In the genomic region with DNA sequence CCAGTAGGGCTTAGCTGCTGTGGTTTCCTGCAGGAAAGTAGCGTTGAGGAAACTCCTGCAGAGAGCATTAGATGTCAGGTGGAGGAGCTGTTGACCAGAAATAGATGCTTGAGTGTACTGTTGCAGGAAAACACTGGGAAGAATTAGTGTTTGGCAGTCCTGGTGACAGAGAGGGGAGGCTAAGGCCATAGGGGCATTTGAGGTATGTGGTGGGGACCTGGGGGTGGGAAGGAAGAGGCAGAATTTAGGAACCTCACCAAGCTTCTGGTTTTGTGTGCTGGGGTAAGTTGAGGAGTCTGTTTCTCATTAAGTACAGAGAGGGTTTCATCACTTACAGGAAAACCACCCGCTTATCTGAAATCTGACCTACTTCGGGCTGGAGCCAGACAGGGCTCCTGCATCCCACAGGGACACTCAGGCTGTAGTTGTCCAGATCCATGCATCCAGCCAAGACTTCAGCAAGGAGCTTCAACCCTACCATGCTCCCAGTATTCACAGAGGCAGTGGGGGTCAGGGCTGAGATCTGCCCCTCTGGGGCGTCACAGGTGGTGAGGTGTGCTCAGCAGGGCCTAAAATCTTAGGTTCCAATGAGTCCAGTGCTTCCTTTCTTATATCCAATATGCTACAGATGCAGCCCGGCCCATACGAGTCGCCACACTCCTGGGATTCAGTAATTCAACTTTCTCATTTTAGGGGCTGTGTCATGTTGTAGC, we compare ENCODE assay signal across 11 cellular contexts. TPM values are rescaled to one million over a fixed set of nuclear protein-coding genes. Genes with fewer than 3 reads are reported as not detected.
DNase-seq lines count a peak whose midpoint lies in the region; ATAC-seq and TF ChIP-seq lines count a peak whose summit lies in the region.
"Had no signal": no experiment of that assay in that cellular context is flagged by ENCODE, and none has a peak within 500 bp of the region (broad histone marks: within the 10 kb centered on the region; RNA-seq: fewer than 3 reads in every experiment).

No MANE protein-coding gene starts in this region.

- no peak overlapping the region for H3K9ac ChIP-seq in colonic mucosa (ENCODE audit: low read depth in 2 of 2, low read length in 2 of 2)

- POLR2A ChIA-PET in activated CD4-positive, alpha-beta T cell treated with anti-CD3 and anti-CD28 coated beads for 36 hours (lab: Charles Lee) = interaction anchor here (1.6 kb wide), 1 partner anchor 58 kb away, joined by 3 read pairs; no protein-coding TSS in a partner anchor

- H3K36me3 Mint-ChIP-seq in activated CD4-positive, alpha-beta T cell treated with anti-CD3 and anti-CD28 coated beads for 36 hours (ENCODE audit: low read depth) = peaks cover 43% of the 10 kb centered on the region

- no peak for ATAC-seq in activated CD4-positive, alpha-beta T cell treated with anti-CD3 and anti-CD28 coated beads for 36 hours
- ATAC-seq in GM19328 (IDR thresholded peaks at IDR 0.05; ENCODE audit: unreplicated experiment) = no peak

- H3K9me3 ChIP-seq in effector memory CD4-positive, alpha-beta T cell (ENCODE audit: control insufficient read depth, low read length) = no peaks in the 10 kb centered on the region
- no peaks in the 10 kb centered on the region for H3K9me3 ChIP-seq in colonic mucosa
- H3K9me3 ChIP-seq: vagina had no signal

- H3K27me3 ChIP-seq in effector memory CD4-positive, alpha-beta T cell (replicated peaks; ENCODE audit: control insufficient read depth, insufficient read depth, low read length, poor library complexity, severe bottlenecking) = no peaks in the 10 kb centered on the region
- H3K27me3 ChIP-seq in colonic mucosa = no peaks in the 10 kb centered on the region
- H3K27me3 ChIP-seq: vagina had no signal

- TF ChIP-seq CTCF in colonic mucosa (IDR thresholded peaks at IDR 0.05) = no peak

- H3K4me1 Mint-ChIP-seq in activated CD4-positive, alpha-beta T cell treated with anti-CD3 and anti-CD28 coated beads for 36 hours = peaks cover 8% of the 10 kb centered on the region

- no peaks in the 10 kb centered on the region for H3K27me3 Mint-ChIP-seq in activated CD4-positive, alpha-beta T cell treated with anti-CD3 and anti-CD28 coated beads for 36 hours

- no peaks in the 10 kb centered on the region for H3K9me3 Mint-ChIP-seq in activated CD4-positive, alpha-beta T cell treated with anti-CD3 and anti-CD28 coated beads for 36 hours (ENCODE audit: low read depth)
- H3K9me3 Mint-ChIP-seq: CD14-positive monocyte had no signal

- peak overlapping the region; percentile 46 for H3K27ac ChIP-seq in effector memory CD4-positive, alpha-beta T cell (ENCODE audit: insufficient read depth, low read length, poor library complexity, severe bottlenecking)
- H3K27ac ChIP-seq in colonic mucosa = no peak overlapping the region
- H3K27ac ChIP-seq: vagina had no signal

- H3K4me1 ChIP-seq in effector memory CD4-positive, alpha-beta T cell (ENCODE audit: control insufficient read depth, insufficient read depth, low read length, poor library complexity, severe bottlenecking) = peaks cover 15% of the 10 kb centered on the region
- H3K4me1 ChIP-seq in colonic mucosa = no peaks in the 10 kb centered on the region

- no peak overlapping the region for H3K4me3 ChIP-seq in effector memory CD4-positive, alpha-beta T cell (ENCODE audit: insufficient read depth, low read depth, low read length, poor library complexity, severe bottlenecking)
- no peak overlapping the region for H3K4me3 ChIP-seq in skeletal muscle cell (ENCODE audit: low read depth, low read length)
- no peak overlapping the region for H3K4me3 ChIP-seq in colonic mucosa
- H3K4me3 ChIP-seq: vagina had no signal

- peak; percentile 11 for DNase-seq in activated CD4-positive, alpha-beta T cell treated with anti-CD3 and anti-CD28 coated beads for 36 hours
- DNase-seq in activated CD4-positive, alpha-beta T cell treated with anti-CD3 and anti-CD28 coated beads, Interleukin-2, amount 50 U/mL, for 4 hours = no peak
- peak; percentile 99 for DNase-seq in SK-N-DZ (ENCODE audit: low spot score)
- no peak for DNase-seq in effector memory CD4-positive, alpha-beta T cell
- peak; percentile 89 for DNase-seq in skeletal muscle cell (ENCODE audit: low read depth)
- no peak for DNase-seq in HuH-7.5 (ENCODE audit: low spot score)
- DNase-seq in colonic mucosa = no peak

- H3K27ac Mint-ChIP-seq in activated CD4-positive, alpha-beta T cell treated with anti-CD3 and anti-CD28 coated beads for 36 hours = peak overlapping the region; percentile 78

- H3K36me3 ChIP-seq in effector memory CD4-positive, alpha-beta T cell (ENCODE audit: control insufficient read depth, insufficient read depth, low read length) = peaks cover 38% of the 10 kb centered on the region
- H3K36me3 ChIP-seq in colonic mucosa = peaks cover 8% of the 10 kb centered on the region

- H3K4me3 Mint-ChIP-seq in activated CD4-positive, alpha-beta T cell treated with anti-CD3 and anti-CD28 coated beads for 36 hours = no peak overlapping the region
- H3K4me3 Mint-ChIP-seq: CD14-positive monocyte had no signal

- CTCF ChIA-PET in activated CD4-positive, alpha-beta T cell treated with anti-CD3 and anti-CD28 coated beads for 36 hours (lab: Charles Lee) = interaction anchor here (0.8 to 8.2 kb wide), 9 partner anchors 9 to 90 kb away, joined by 3 to 109 read pairs (median 4); partner anchors contain the start of genes NTRK1 and PEAR1

- intact Hi-C loops in activated CD4-positive, alpha-beta T cell treated with anti-CD3 and anti-CD28 coated beads for 36 hours (cut with DNase I, micrococcal nuclease) = loop anchor here in 1 of 2 experiments (2.0 kb wide), 1 partner anchor 13 kb away; no protein-coding TSS in a partner anchor
- intact Hi-C loops in colonic mucosa (cut with DNase I) = no loop called here

RNA-seq across cellular contexts. Expression of gene SH2D2A, which starts 15.1 kb away (rescaled TPM):
- total RNA-seq in activated CD4-positive, alpha-beta T cell treated with anti-CD3 and anti-CD28 coated beads for 36 hours = 100 to 1,000 TPM; 189 to 211 TPM
- 0.61 and 3.2 TPM in 2 replicates for polyA plus RNA-seq in SK-N-DZ (2014; cell fraction: cytosol; rRNA removed)
- 1.4 and 3.3 TPM in 2 replicates for polyA plus RNA-seq in SK-N-DZ (2014; cell fraction: nucleus; rRNA removed)
- 1 to 10 TPM; 1.9 to 3.1 TPM for total RNA-seq in colonic mucosa

RNA-seq across cellular contexts. Expression of gene PRCC, which starts 34.2 kb away (rescaled TPM):
- total RNA-seq in activated CD4-positive, alpha-beta T cell treated with anti-CD3 and anti-CD28 coated beads for 36 hours = 100 to 1,000 TPM in 1 of 2 experiments, 10 to 100 TPM in 1; 80.4 to 110 TPM
- 50.6 and 54.6 TPM in 2 replicates for polyA plus RNA-seq in SK-N-DZ (2014; cell fraction: cytosol; rRNA removed)
- 27.8 and 36.4 TPM in 2 replicates for polyA plus RNA-seq in SK-N-DZ (2014; cell fraction: nucleus; rRNA removed)
- total RNA-seq in colonic mucosa = 10 to 100 TPM; 57.1 to 58.7 TPM

RNA-seq across cellular contexts. Expression of gene HDGF, which starts 50.1 kb away (rescaled TPM):
- 100 to 1,000 TPM; 312 to 358 TPM for total RNA-seq in activated CD4-positive, alpha-beta T cell treated with anti-CD3 and anti-CD28 coated beads for 36 hours
- 375 and 505 TPM in 2 replicates for polyA plus RNA-seq in SK-N-DZ (2014; cell fraction: cytosol; rRNA removed)
- polyA plus RNA-seq in SK-N-DZ (2014; cell fraction: nucleus; rRNA removed) = 394 and 426 TPM in 2 replicates
- 100 to 1,000 TPM; 215 to 438 TPM for total RNA-seq in colonic mucosa

RNA-seq across cellular contexts. Expression of gene INSRR, which starts 57.4 kb away (rescaled TPM):
- under 1 TPM; 0.14 to 0.18 TPM for total RNA-seq in activated CD4-positive, alpha-beta T cell treated with anti-CD3 and anti-CD28 coated beads for 36 hours
- polyA plus RNA-seq in SK-N-DZ (2014; cell fraction: cytosol; rRNA removed) = 0.45 and 1.3 TPM in 2 replicates
- 9.1 and 10.2 TPM in 2 replicates for polyA plus RNA-seq in SK-N-DZ (2014; cell fraction: nucleus; rRNA removed)
- total RNA-seq in colonic mucosa = not detected
- total RNA-seq: epithelial cell of proximal tubule, vagina had no signal
- polyA plus RNA-seq: CD14-positive monocyte had no signal

RNA-seq across cellular contexts. Expression of gene NTRK1, which starts 59.1 kb away (rescaled TPM):
- total RNA-seq in activated CD4-positive, alpha-beta T cell treated with anti-CD3 and anti-CD28 coated beads for 36 hours = 1 to 10 TPM; 4.4 to 6.1 TPM
- 11.7 and 16.8 TPM in 2 replicates for polyA plus RNA-seq in SK-N-DZ (2014; cell fraction: cytosol; rRNA removed)
- 42.6 and 46.0 TPM in 2 replicates for polyA plus RNA-seq in SK-N-DZ (2014; cell fraction: nucleus; rRNA removed)
- total RNA-seq in colonic mucosa = 1 to 10 TPM in 1 of 2 donors, under 1 TPM in 1; 0.56 to 1.1 TPM
- total RNA-seq: epithelial cell of proximal tubule had no signal
- polyA plus RNA-seq: CD14-positive monocyte had no signal

Comparison
In these comparisons a context has a peak if more than half of its experiments do, and no peak if none do; other contexts are left out.
1. DNase-seq: peak in activated CD4-positive, alpha-beta T cell treated with anti-CD3 and anti-CD28 coated beads for 36 hours (single experiment), SK-N-DZ (single experiment) and skeletal muscle cell (single experiment); none in activated CD4-positive, alpha-beta T cell treated with anti-CD3 and anti-CD28 coated beads, Interleukin-2, amount 50 U/mL, for 4 hours (0 of 2), effector memory CD4-positive, alpha-beta T cell (0 of 3), HuH-7.5 (single experiment) and colonic mucosa (single experiment).
2. RNA of gene SH2D2A, which starts 15.1 kb away (total RNA-seq): 189 to 211 TPM in activated CD4-positive, alpha-beta T cell treated with anti-CD3 and anti-CD28 coated beads for 36 hours; 1.9 to 3.1 TPM in colonic mucosa; every median in the first group is over 10 times any median in the second.